8 cellular contexts compared by ENCODE assay signal in the genomic region with DNA sequence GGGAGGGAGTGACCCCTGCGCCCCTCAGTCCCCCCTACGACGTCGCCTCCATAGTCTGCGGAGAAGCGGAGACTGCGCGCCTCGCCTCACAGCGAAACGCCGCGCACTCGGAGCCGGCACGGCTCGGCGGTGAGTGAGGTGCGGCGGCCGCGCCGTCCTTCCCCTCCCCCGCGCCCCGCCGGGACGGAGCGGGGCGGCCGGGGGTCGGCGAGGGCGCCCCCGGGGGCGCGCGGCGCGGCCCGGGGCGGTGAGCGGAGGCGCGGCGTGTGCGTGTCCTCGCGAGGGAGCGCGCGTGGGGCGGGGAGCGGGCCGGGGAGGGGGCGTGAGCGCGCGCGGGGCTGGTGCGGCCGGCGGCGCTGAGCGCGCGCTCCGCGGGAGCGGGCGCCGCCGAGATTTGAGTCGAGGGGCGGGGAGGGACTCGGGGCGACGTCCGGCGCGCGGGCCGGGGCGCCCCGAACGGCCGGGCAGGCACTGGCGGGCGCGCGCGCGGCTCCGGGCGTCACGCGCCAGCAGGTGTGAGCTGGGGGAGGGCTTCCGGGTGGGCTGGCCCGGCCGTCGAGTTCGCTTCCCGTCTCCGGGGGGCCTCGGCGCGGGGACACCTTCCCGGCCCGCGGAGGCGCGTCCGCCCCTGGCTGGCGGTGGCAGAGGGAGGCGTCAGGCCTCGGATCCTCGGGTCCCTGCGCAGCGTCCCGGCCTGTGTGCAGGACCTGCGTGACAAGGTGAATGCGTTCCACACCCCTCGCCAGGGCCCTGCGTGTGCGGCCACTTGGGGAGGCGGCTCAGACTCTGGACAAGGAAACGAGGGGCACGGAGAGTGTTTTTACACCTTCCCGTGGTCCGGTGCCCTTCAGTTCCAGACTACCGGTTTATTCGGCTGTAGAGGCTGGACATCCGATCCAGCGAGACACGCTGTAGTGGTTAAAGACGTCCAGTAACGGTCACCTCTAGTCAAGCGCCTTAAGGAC. TPM values are rescaled to one million over a fixed set of nuclear protein-coding genes. Genes with fewer than 3 reads are reported as not detected.
DNase-seq lines count a peak whose midpoint lies in the region; ATAC-seq and TF ChIP-seq lines count a peak whose summit lies in the region.

No MANE protein-coding gene starts in this region.

- H3K79me2 ChIP-seq in Loucy (ENCODE audit: insufficient read depth, low read length): peaks cover 60% of the 10 kb centered on the region

- no peak for TF ChIP-seq CTCF in Loucy (conservative IDR thresholded peaks at IDR 0.05; ENCODE audit: low read length)

- H4K91ac ChIP-seq in mesenchymal stem cell (ENCODE audit: low read length): peak overlapping the region; percentile 72

- DNase-seq in ELF-1 (ENCODE audit: low read depth, low spot score): peak; percentile 31
- DNase-seq in activated CD4-positive, alpha-beta T cell treated with anti-CD3 and anti-CD28 coated beads, Interleukin-2, amount 50 U/mL, for 24 hours (ENCODE audit: low read depth in 1 of 2, low spot score in 1 of 2): peak; percentile 45 to 59
- DNase-seq in ecto neural progenitor cell (ENCODE audit: low spot score): peak; percentile 75
- peak; percentile 49 for DNase-seq in mesenchymal stem cell
- DNase-seq in stimulated activated CD8-positive, alpha-beta memory T cell treated with anti-CD3 and anti-CD28 coated beads, Interleukin-12 subunit alpha, Interleukin-12 subunit beta, amount 100 ng/mL, for 24 hours (ENCODE audit: extremely low read depth): peak; percentile 65

- H3K27me3 ChIP-seq in Loucy (ENCODE audit: insufficient read depth, low read length, poor library complexity, severe bottlenecking) (no peaks in the 10 kb centered on the region), mesenchymal stem cell (ENCODE audit: control insufficient read depth in 1 of 2, insufficient read depth in 1 of 2, low read length in 2 of 2) (peaks cover 0 to 22% of the 10 kb centered on the region in 2 experiments)

- H3K79me1 ChIP-seq in mesenchymal stem cell (replicated peaks; ENCODE audit: low read length, poor library complexity, severe bottlenecking): peaks cover 14% of the 10 kb centered on the region

- H3K9me3 ChIP-seq in Loucy (ENCODE audit: insufficient read depth, low read depth, low read length): no peaks in the 10 kb centered on the region
- no peaks in the 10 kb centered on the region for H3K9me3 ChIP-seq in mesenchymal stem cell (ENCODE audit: control insufficient read depth, low read length)

- peak overlapping the region; percentile 37 for H2BK120ac ChIP-seq in mesenchymal stem cell (ENCODE audit: low read depth, low read length)

- no peak overlapping the region for H2AK5ac ChIP-seq in mesenchymal stem cell (ENCODE audit: low read length, severe bottlenecking)

- H3K27ac ChIP-seq in mesenchymal stem cell (ENCODE audit: low read length, poor library complexity, severe bottlenecking): peak overlapping the region; percentile 42

- H3K9ac ChIP-seq in Loucy (ENCODE audit: low read depth, low read length, poor library complexity, severe bottlenecking): peak overlapping the region; percentile 89
- H3K9ac ChIP-seq in mesenchymal stem cell (ENCODE audit: low read length): peak overlapping the region; percentile 92

- H3K4me2 ChIP-seq in Loucy (ENCODE audit: low read depth, low read length, poor library complexity, severe bottlenecking) (peak overlapping the region; percentile 79), mesenchymal stem cell (ENCODE audit: low read length, poor library complexity, severe bottlenecking) (peak overlapping the region; percentile 93)

- peak overlapping the region in 1 of 2 experiments; percentile 88 for H3K18ac ChIP-seq in mesenchymal stem cell (ENCODE audit: low read depth in 1 of 2, low read length in 2 of 2)

- ATAC-seq in GM21717 (IDR thresholded peaks at IDR 0.05; ENCODE audit: unreplicated experiment) (peak; percentile 13), HG03469 (IDR thresholded peaks at IDR 0.05; ENCODE audit: unreplicated experiment) (no peak)

- H3K36me3 ChIP-seq in Loucy (ENCODE audit: insufficient read depth, low read length): no peaks in the 10 kb centered on the region
- no peaks in the 10 kb centered on the region for H3K36me3 ChIP-seq in mesenchymal stem cell (ENCODE audit: control insufficient read depth in 1 of 2, insufficient read depth in 2 of 2, low read depth in 1 of 2, low read length in 2 of 2)

- peak overlapping the region; percentile 36; the same call in 1 of the 2 replicates for H2AFZ ChIP-seq in Loucy (ENCODE audit: low read length)
- H2AFZ ChIP-seq in mesenchymal stem cell (ENCODE audit: low read depth, low read length): peak overlapping the region; percentile 99

- H3K4me1 ChIP-seq in Loucy (ENCODE audit: insufficient read depth, low read length, poor library complexity, severe bottlenecking): peaks cover 53% of the 10 kb centered on the region
- peaks cover 5% of the 10 kb centered on the region for H3K4me1 ChIP-seq in mesenchymal stem cell (ENCODE audit: control insufficient read depth, insufficient read depth, low read depth, low read length)

- H3K4me3 ChIP-seq in Loucy (ENCODE audit: low read length, poor library complexity, severe bottlenecking) (peak overlapping the region; percentile 81), mesenchymal stem cell (ENCODE audit: insufficient read depth in 1 of 2, low read depth in 1 of 2, low read length in 2 of 2) (peak overlapping the region; percentile 90 to 98)

- under 1% methylated on average over 76 of the region's 138 CpGs for WGBS in mesenchymal stem cell

- no peak overlapping the region for H2BK5ac ChIP-seq in mesenchymal stem cell (ENCODE audit: low read depth, low read length, poor library complexity, severe bottlenecking)

- H4K8ac ChIP-seq in mesenchymal stem cell (ENCODE audit: low read length): peak overlapping the region; percentile 53

- H3K23ac ChIP-seq in mesenchymal stem cell (ENCODE audit: low read length in 2 of 2): peak overlapping the region in 1 of 2 experiments; percentile 97

- peak overlapping the region in 1 of 2 experiments; percentile 75 for H2BK12ac ChIP-seq in mesenchymal stem cell (ENCODE audit: low read length in 2 of 2)

- H2BK15ac ChIP-seq in mesenchymal stem cell (ENCODE audit: low read depth, poor library complexity, severe bottlenecking): peak overlapping the region; percentile 60

- H4K20me1 ChIP-seq in Loucy (ENCODE audit: insufficient read depth, low read length, poor library complexity, severe bottlenecking): peaks cover 23% of the 10 kb centered on the region

- no peaks in the 10 kb centered on the region for H3K9me2 ChIP-seq in Loucy (replicated peaks; ENCODE audit: low read depth, low read length)

- H3K14ac ChIP-seq in mesenchymal stem cell (ENCODE audit: low read length in 2 of 2): peak overlapping the region in 1 of 2 experiments; percentile 78

- peak overlapping the region; percentile 13 to 84 for H3K4ac ChIP-seq in mesenchymal stem cell (ENCODE audit: low read depth in 1 of 2, low read length in 2 of 2)

- peaks cover 6% of the 10 kb centered on the region; the same call in 1 of the 2 replicates for H3F3A ChIP-seq in Loucy (ENCODE audit: low read depth)

RNA-seq across cellular contexts. Expression of gene FAM83F, which starts 50.4 kb away (rescaled TPM):
- 0.06 TPM for polyA plus RNA-seq in mesenchymal stem cell (2013, experiment 1 of 2)
- 0.05 TPM for polyA plus RNA-seq in mesenchymal stem cell (2013, experiment 2 of 2)
